In genomic region chr7:44071726-44072363, GRCh38 we compare ENCODE assay signal across 9 cellular contexts. TPM values are rescaled to one million over a fixed set of nuclear protein-coding genes. Genes with fewer than 3 reads are reported as not detected.
DNase-seq lines count a peak whose midpoint lies in the region; ATAC-seq, FAIRE-seq and TF ChIP-seq lines count a peak whose summit lies in the region.
"Had no signal": no experiment of that assay in that cellular context is flagged by ENCODE, and none has a peak within 500 bp of the region (broad histone marks: within the 10 kb centered on the region; RNA-seq: fewer than 3 reads in every experiment).

No MANE protein-coding gene starts in this region.

- no peak for ATAC-seq in lower lobe of right lung

- no peaks in the 10 kb centered on the region for H3K9me3 ChIP-seq in lower lobe of right lung

- H3K9me3 Mint-ChIP-seq in activated naive CD4-positive, alpha-beta T cell treated with anti-CD3 and anti-CD28 coated beads, Interleukin-2, amount 10 ng/mL, durations not matched to agents 7 days and 5 days: no peaks in the 10 kb centered on the region
- no peaks in the 10 kb centered on the region for H3K9me3 Mint-ChIP-seq in MCF 10A (ENCODE audit: unreplicated experiment)

- FAIRE-seq in urothelium cell line (lab: Jason Lieb, UNC): peak; percentile 70

- peaks cover 13% of the 10 kb centered on the region for H3K27me3 Mint-ChIP-seq in activated naive CD4-positive, alpha-beta T cell treated with anti-CD3 and anti-CD28 coated beads, Interleukin-2, amount 10 ng/mL, durations not matched to agents 7 days and 5 days
- H3K27me3 Mint-ChIP-seq in MCF 10A (ENCODE audit: insufficient read depth, unreplicated experiment): no peaks in the 10 kb centered on the region

- peaks cover 21% of the 10 kb centered on the region for H3K4me1 ChIP-seq in lower lobe of right lung

- peaks cover 48% of the 10 kb centered on the region for H3K36me3 ChIP-seq in lower lobe of right lung

- H3K36me3 Mint-ChIP-seq in activated naive CD4-positive, alpha-beta T cell treated with anti-CD3 and anti-CD28 coated beads, Interleukin-2, amount 10 ng/mL, durations not matched to agents 7 days and 5 days: peaks cover 24% of the 10 kb centered on the region
- H3K36me3 Mint-ChIP-seq in MCF 10A (ENCODE audit: insufficient read depth, unreplicated experiment): peaks cover 60% of the 10 kb centered on the region

- peak overlapping the region; percentile 21 for H3K27ac Mint-ChIP-seq in activated naive CD4-positive, alpha-beta T cell treated with anti-CD3 and anti-CD28 coated beads, Interleukin-2, amount 10 ng/mL, durations not matched to agents 7 days and 5 days
- peak overlapping the region; percentile 42 for H3K27ac Mint-ChIP-seq in MCF 10A (ENCODE audit: low read depth, unreplicated experiment)

- POLR2A ChIA-PET in MCF 10A (lab: Yijun Ruan, JAX): interaction anchor here (0.7 to 2.4 kb wide), 10 partner anchors 8 to 128 kb away, joined by 3 to 13 read pairs (median 5); partner anchors contain the start of genes DBNL and POLD2

- intact Hi-C loops in MCF 10A (cut with micrococcal nuclease): loop anchor here (1.0 kb wide), 2 partner anchors 124 to 128 kb away; partner anchors contain the start of gene YKT6
- intact Hi-C loops in lower lobe of right lung (cut with DNase I): no loop called here

- BruUV-seq in MCF 10A (replicated peaks; lab: Mats Ljungman, UMichigan): no TSS peak

- DNase-seq in activated naive CD4-positive, alpha-beta T cell treated with anti-CD3 and anti-CD28 coated beads, Interleukin-2, amount 10 ng/mL, durations not matched to agents 7 days and 5 days: no peak
- no peak for DNase-seq in activated naive CD4-positive, alpha-beta T cell treated with anti-CD3 and anti-CD28 coated beads, Interleukin-2, amount 50 U/mL, for 16 hours
- DNase-seq in MCF 10A (ENCODE audit: unreplicated experiment): no peak
- peak; percentile 2 for DNase-seq in lower lobe of right lung
- DNase-seq in urothelium cell line (ENCODE audit: low spot score): no peak
- DNase-seq in RKO (ENCODE audit: low spot score): no peak
- no peak for DNase-seq in AML-193 (lab: John Stamatoyannopoulos, UW)
- DNase-seq in C1 segment of cervical spinal cord (lab: John Stamatoyannopoulos, UW): no peak

- no peak overlapping the region for H3K4me3 Mint-ChIP-seq in activated naive CD4-positive, alpha-beta T cell treated with anti-CD3 and anti-CD28 coated beads, Interleukin-2, amount 10 ng/mL, durations not matched to agents 7 days and 5 days
- H3K4me3 Mint-ChIP-seq in MCF 10A (ENCODE audit: unreplicated experiment): peak overlapping the region; percentile 54

- peaks cover 3% of the 10 kb centered on the region for H3K4me1 Mint-ChIP-seq in activated naive CD4-positive, alpha-beta T cell treated with anti-CD3 and anti-CD28 coated beads, Interleukin-2, amount 10 ng/mL, durations not matched to agents 7 days and 5 days
- H3K4me1 Mint-ChIP-seq in MCF 10A (ENCODE audit: insufficient read depth, unreplicated experiment): peaks cover 37% of the 10 kb centered on the region

- H3K27me3 ChIP-seq in lower lobe of right lung (ENCODE audit: low read depth): no peaks in the 10 kb centered on the region

- TF ChIP-seq CTCF in MCF 10A (IDR thresholded peaks at IDR 0.05; ENCODE audit: unreplicated experiment) (no peak), lower lobe of right lung (IDR thresholded peaks at IDR 0.05) (no peak)

- no peak overlapping the region for H3K27ac ChIP-seq in lower lobe of right lung
- H3K27ac ChIP-seq: WERI-Rb-1 had no signal

- no peak overlapping the region for H3K4me3 ChIP-seq in lower lobe of right lung

- CTCF ChIA-PET in activated naive CD4-positive, alpha-beta T cell treated with anti-CD3 and anti-CD28 coated beads, Interleukin-2, amount 10 ng/mL, durations not matched to agents 7 days and 5 days (lab: Charles Lee): interaction anchor here (1.2 to 3.2 kb wide), 3 partner anchors 9 to 125 kb away, joined by 7 to 10 read pairs (median 9); no protein-coding TSS in a partner anchor
- CTCF ChIA-PET in MCF 10A (lab: Yijun Ruan, JAX): interaction anchor here (0.6 to 2.0 kb wide), 6 partner anchors 9 to 968 kb away, joined by 3 to 6 read pairs (median 4); partner anchors contain the start of gene YKT6

RNA-seq across cellular contexts. Expression of gene PGAM2, which starts 6.5 kb away (rescaled TPM):
- not detected in 2 replicates for total RNA-seq in MCF 10A (2022)
- total RNA-seq in lower lobe of right lung: 0.44 TPM

RNA-seq across cellular contexts. Expression of gene POLM, which starts 10.5 kb away (rescaled TPM):
- total RNA-seq in MCF 10A (2022) (19.2 and 22.8 TPM in 2 replicates), lower lobe of right lung (24.2 TPM)

RNA-seq across cellular contexts. Expression of gene DBNL, which starts 27.3 kb away (rescaled TPM):
- total RNA-seq in MCF 10A (2022): 49.7 and 52.9 TPM in 2 replicates
- total RNA-seq in lower lobe of right lung: 109 TPM

RNA-seq across cellular contexts. Expression of gene AEBP1, which starts 32.3 kb away (rescaled TPM):
- not detected in 2 replicates for total RNA-seq in MCF 10A (2022)
- 82.5 TPM for total RNA-seq in lower lobe of right lung

RNA-seq across cellular contexts. Expression of gene POLD2, which starts 51.5 kb away (rescaled TPM):
- total RNA-seq in MCF 10A (2022): 118 and 179 TPM in 2 replicates
- total RNA-seq in lower lobe of right lung: 48.3 TPM
